In genomic region chr13:22748866-22749586, GRCh38 we compare ENCODE assay signal across 1 cellular context.
TF ChIP-seq lines count a peak whose summit lies in the region.

No MANE protein-coding gene starts in this region.

TF ChIP-seq in GM23338, 12 proteins besides CTCF, POLR2A, EP300 and RAD21 (continued from another document):
- no peak for TF ChIP-seq ZNF462 (CRISPR knock-in tag; IDR thresholded peaks at IDR 0.05)
- no peak for TF ChIP-seq STAT1 (IDR thresholded peaks at IDR 0.05; ENCODE audit: unreplicated experiment)
TF ChIP-seq in GM23338: peak in this region for 0.
